Comparison of ENCODE assay signal across 1 cellular context in the genomic region with DNA sequence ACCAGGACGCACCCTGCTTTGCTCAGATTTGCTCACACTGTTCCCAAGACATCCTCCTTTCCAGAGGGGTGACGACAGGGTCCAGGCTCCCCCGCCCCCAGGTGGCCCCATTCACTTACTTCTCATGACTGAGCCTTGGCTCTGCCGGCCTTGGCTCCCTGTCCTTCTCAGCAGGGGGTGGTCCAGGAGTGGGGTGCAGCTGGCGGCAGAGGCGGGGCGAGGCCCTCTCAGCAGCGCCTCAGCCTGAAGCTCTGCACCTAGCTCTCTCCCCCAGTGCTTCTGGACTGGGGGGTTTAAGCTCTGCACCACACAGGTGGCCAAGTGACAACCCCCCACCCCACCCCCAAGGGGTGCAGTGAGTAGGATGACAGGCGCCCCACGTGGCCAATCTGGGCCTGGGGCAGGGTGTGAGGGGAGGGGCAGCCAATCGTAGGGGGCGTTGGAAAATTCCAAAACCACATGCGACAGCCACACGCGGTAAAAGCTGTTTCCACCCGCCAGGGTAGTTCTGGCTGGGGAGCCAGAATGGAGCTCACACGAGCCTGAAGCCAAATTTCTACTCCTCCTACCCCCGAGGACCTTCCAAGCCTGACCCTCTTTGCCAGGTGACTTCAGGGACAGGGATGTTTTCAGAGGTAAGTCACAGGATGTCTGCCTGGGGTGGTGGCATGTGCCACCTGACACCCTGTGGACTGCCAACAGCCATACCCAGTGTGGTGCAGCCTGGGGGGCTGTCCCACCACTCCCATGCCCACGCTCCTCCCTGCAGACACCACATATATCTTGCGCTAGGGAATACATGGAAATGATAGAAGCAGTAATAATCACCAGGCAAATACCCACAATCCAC.
A peak's percentile ranks its signal among the peaks of the same experiment; 100 is the strongest.
TF ChIP-seq lines count a peak whose summit lies in the region.

No MANE protein-coding gene starts in this region.

TF ChIP-seq in H1, 55 proteins besides CTCF, POLR2A, EP300 and RAD21:
- TF ChIP-seq ASH2L (IDR thresholded peaks at IDR 0.05; ENCODE audit: low read length): no peak
- TF ChIP-seq RNF2 (IDR thresholded peaks at IDR 0.05; ENCODE audit: borderline replicate concordance, low read depth, low read length, missing control alignments, poor library complexity, severe bottlenecking): no peak
- TF ChIP-seq SIN3A (conservative IDR thresholded peaks at IDR 0.05 in 1 of 2, IDR thresholded peaks at IDR 0.05 in 1 of 2; ENCODE audit: low read depth in 1 of 2, low read length in 2 of 2): 0 out of 4 replicates have a peak, but pooled peaks of 1 of the 2 experiments have one; percentile 13
- no peak for TF ChIP-seq BACH1 (IDR thresholded peaks at IDR 0.05; ENCODE audit: low read length)
- peak; percentile 55 for TF ChIP-seq E2F6 (IDR thresholded peaks at IDR 0.05)
TF ChIP-seq in H1: peak in this region for 2.
